9 cellular contexts compared by ENCODE assay signal in genomic region chr14:63470877-63471565, GRCh38.
DNase-seq lines count a peak whose midpoint lies in the region; ATAC-seq lines count a peak whose summit lies in the region.
"Had no signal": no experiment of that assay in that cellular context is flagged by ENCODE, and none has a peak within 500 bp of the region (broad histone marks: within the 10 kb centered on the region; RNA-seq: fewer than 3 reads in every experiment).

No MANE protein-coding gene starts in this region.

- H3K9me3 Mint-ChIP-seq in activated T-helper 2 cell treated with anti-CD3 and anti-CD28 coated beads, Interferon-gamma antibody, Interleukin-2, Interleukin-4, amounts not matched to agents 10 μg/mL and 5 μg/mL and 100 μg/mL, durations not matched to agents 14 hours and 24 hours and 36 hours: no peaks in the 10 kb centered on the region
- H3K9me3 Mint-ChIP-seq: naive B cell had no signal

- DNase-seq in ELR (ENCODE audit: low read depth): peak; percentile 91
- DNase-seq in activated T-helper 2 cell treated with anti-CD3 and anti-CD28 coated beads, Interferon-gamma antibody, Interleukin-2, Interleukin-4, amounts not matched to agents 10 μg/mL and 5 μg/mL and 100 μg/mL, durations not matched to agents 14 hours and 24 hours and 36 hours (ENCODE audit: low spot score): no peak
- DNase-seq in lung microvascular endothelial cell (ENCODE audit: low read depth in 2 of 2): peak; percentile 59 to 74
- no peak for DNase-seq in central memory CD4-positive, alpha-beta T cell
- DNase-seq in OCI-M2 (lab: John Stamatoyannopoulos, UW; ENCODE audit: unreplicated experiment): no peak
- no peak for DNase-seq in NCI-H187 treated with DMSO at 0.1 percent for 48 hours (lab: John Stamatoyannopoulos, UW)
- DNase-seq: naive B cell had no signal

- peak overlapping the region; percentile 26 for H3K4me3 Mint-ChIP-seq in activated T-helper 2 cell treated with anti-CD3 and anti-CD28 coated beads, Interferon-gamma antibody, Interleukin-2, Interleukin-4, amounts not matched to agents 10 μg/mL and 5 μg/mL and 100 μg/mL, durations not matched to agents 14 hours and 24 hours and 36 hours (ENCODE audit: low read depth)
- H3K4me3 Mint-ChIP-seq: naive B cell had no signal

- H3K4me1 Mint-ChIP-seq in activated T-helper 2 cell treated with anti-CD3 and anti-CD28 coated beads, Interferon-gamma antibody, Interleukin-2, Interleukin-4, amounts not matched to agents 10 μg/mL and 5 μg/mL and 100 μg/mL, durations not matched to agents 14 hours and 24 hours and 36 hours (ENCODE audit: low read depth): peaks cover 38% of the 10 kb centered on the region

- peaks cover 5% of the 10 kb centered on the region for H3K36me3 Mint-ChIP-seq in activated T-helper 2 cell treated with anti-CD3 and anti-CD28 coated beads, Interferon-gamma antibody, Interleukin-2, Interleukin-4, amounts not matched to agents 10 μg/mL and 5 μg/mL and 100 μg/mL, durations not matched to agents 14 hours and 24 hours and 36 hours (ENCODE audit: low read depth)
- H3K36me3 Mint-ChIP-seq: naive B cell had no signal

- ATAC-seq in GM21381 (IDR thresholded peaks at IDR 0.05; ENCODE audit: unreplicated experiment): peak; percentile 88
- ATAC-seq in HG03520 (IDR thresholded peaks at IDR 0.05; ENCODE audit: unreplicated experiment): peak; percentile 88

- peak overlapping the region; percentile 59 for H3K27ac Mint-ChIP-seq in activated T-helper 2 cell treated with anti-CD3 and anti-CD28 coated beads, Interferon-gamma antibody, Interleukin-2, Interleukin-4, amounts not matched to agents 10 μg/mL and 5 μg/mL and 100 μg/mL, durations not matched to agents 14 hours and 24 hours and 36 hours

- intact Hi-C loops in activated T-helper 2 cell treated with anti-CD3 and anti-CD28 coated beads, Interferon-gamma antibody, Interleukin-2, Interleukin-4, amounts not matched to agents 10 μg/mL and 5 μg/mL and 100 μg/mL, durations not matched to agents 14 hours and 24 hours and 36 hours (cut with micrococcal nuclease): loop anchor here (2.0 to 10.0 kb wide), 4 partner anchors 72 to 1034 kb away; partner anchors contain the start of genes PPP2R5E, ZBTB1 and ZBTB25

- no peaks in the 10 kb centered on the region for H3K27me3 Mint-ChIP-seq in activated T-helper 2 cell treated with anti-CD3 and anti-CD28 coated beads, Interferon-gamma antibody, Interleukin-2, Interleukin-4, amounts not matched to agents 10 μg/mL and 5 μg/mL and 100 μg/mL, durations not matched to agents 14 hours and 24 hours and 36 hours (ENCODE audit: low read depth)
- H3K27me3 Mint-ChIP-seq: naive B cell had no signal

Comparison
In these comparisons a context has a peak if more than half of its experiments do, and no peak if none do; other contexts are left out.
1. DNase-seq: peak in ELR (single experiment) and lung microvascular endothelial cell (2 of 2); none in activated T-helper 2 cell treated with anti-CD3 and anti-CD28 coated beads, Interferon-gamma antibody, Interleukin-2, Interleukin-4, amounts not matched to agents 10 μg/mL and 5 μg/mL and 100 μg/mL, durations not matched to agents 14 hours and 24 hours and 36 hours (single experiment), central memory CD4-positive, alpha-beta T cell (single experiment), OCI-M2 (single experiment) and NCI-H187 treated with DMSO at 0.1 percent for 48 hours (single experiment).